Comparison of ENCODE assay signal across 1 cellular context in the genomic region with DNA sequence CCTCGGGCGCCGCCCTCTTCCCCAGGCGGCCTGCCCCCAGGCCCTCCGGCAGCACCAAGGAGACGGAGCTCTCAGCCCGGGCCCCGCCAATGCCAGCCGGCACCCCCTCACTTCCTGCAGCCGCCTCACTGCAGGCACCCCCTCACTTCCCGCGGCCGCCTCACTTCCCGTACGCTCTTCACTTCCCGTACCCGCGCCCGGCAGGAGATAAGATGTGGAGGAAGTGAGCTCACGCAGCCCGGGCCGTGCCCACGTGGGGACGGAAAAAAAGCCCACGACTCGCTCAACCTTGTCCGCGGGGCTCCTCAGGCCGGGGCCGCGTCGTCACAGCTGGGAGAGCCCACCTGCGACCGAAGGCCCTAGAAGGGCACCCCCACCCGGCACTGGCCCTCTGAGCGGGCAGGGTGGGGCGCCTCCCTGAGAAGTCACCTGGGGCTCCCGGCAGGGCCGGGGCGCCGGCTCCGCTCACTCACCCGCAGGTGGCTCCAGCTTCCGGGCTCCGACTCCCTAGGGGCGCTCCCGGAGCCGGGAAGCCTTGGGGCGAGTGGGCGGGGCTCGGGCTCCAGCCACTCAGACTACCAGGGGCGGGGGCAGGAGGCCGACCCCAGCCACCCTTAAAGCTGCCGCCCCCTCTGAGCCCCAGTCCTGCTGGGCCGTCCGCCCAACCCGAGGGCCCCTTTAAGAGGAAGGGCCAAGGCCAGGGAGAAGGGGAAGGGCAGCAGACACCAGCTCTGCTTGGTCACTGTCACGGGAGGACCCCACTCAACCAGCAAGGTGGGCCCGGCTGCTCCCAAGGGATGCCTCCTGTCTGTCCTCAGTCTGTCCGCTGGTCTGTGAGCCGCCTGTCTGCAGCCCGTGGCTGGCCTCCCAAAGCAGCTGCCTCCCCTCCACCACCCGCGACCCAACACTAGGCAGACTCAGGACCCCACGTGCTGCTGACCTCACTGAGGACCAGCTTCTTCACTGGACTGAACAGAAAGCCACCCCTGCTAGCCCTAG.
A peak's percentile ranks its signal among the peaks of the same experiment; 100 is the strongest.
TF ChIP-seq lines count a peak whose summit lies in the region.

No MANE protein-coding gene starts in this region.

TF ChIP-seq in HepG2, 621 proteins besides CTCF, POLR2A, EP300 and RAD21 (continued from another document and continues in another):
- TF ChIP-seq ZNF512B (CRISPR knock-in tag; IDR thresholded peaks at IDR 0.05; ENCODE audit: borderline replicate concordance) (no peak), ZNF629 (CRISPR knock-in tag; conservative IDR thresholded peaks at IDR 0.05) (no peak), ATRX (CRISPR knock-in tag; IDR thresholded peaks at IDR 0.05; ENCODE audit: borderline replicate concordance) (no peak), SALL2 (CRISPR knock-in tag; IDR thresholded peaks at IDR 0.05) (no peak), TAF1 (CRISPR knock-in tag; IDR thresholded peaks at IDR 0.05) (peak; percentile 48), SP1 (IDR thresholded peaks at IDR 0.05) (no peak), SP1 (CRISPR knock-in tag; IDR thresholded peaks at IDR 0.05) (peak; percentile 49; the same call in 1 of the 2 replicates), ZNF282 (IDR thresholded peaks at IDR 0.05; ENCODE audit: partially characterized antibody) (no peak), U2AF2 (IDR thresholded peaks at IDR 0.05; ENCODE audit: low read depth, low read length) (no peak), NFATC3 (CRISPR knock-in tag; IDR thresholded peaks at IDR 0.05) (no peak), TFDP1 (CRISPR knock-in tag; IDR thresholded peaks at IDR 0.05; ENCODE audit: borderline replicate concordance) (peak; percentile 33; the same call in 1 of the 2 replicates), ZNF564 (CRISPR knock-in tag; IDR thresholded peaks at IDR 0.05) (no peak), ZNF251 (CRISPR knock-in tag; IDR thresholded peaks at IDR 0.05) (no peak), FLYWCH1 (CRISPR knock-in tag; IDR thresholded peaks at IDR 0.05) (no peak), ZNF737 (CRISPR knock-in tag; IDR thresholded peaks at IDR 0.05; ENCODE audit: borderline replicate concordance) (no peak), ZNF460 (CRISPR knock-in tag; IDR thresholded peaks at IDR 0.05; ENCODE audit: borderline replicate concordance) (no peak), ZNF746 (CRISPR knock-in tag; IDR thresholded peaks at IDR 0.05) (no peak), HMG20A (CRISPR knock-in tag; IDR thresholded peaks at IDR 0.05; ENCODE audit: borderline replicate concordance) (no peak), ZBTB3 (CRISPR knock-in tag; IDR thresholded peaks at IDR 0.05; ENCODE audit: borderline replicate concordance, low read depth) (no peak), SMC3 (IDR thresholded peaks at IDR 0.05; ENCODE audit: low read length) (no peak), SP5 (CRISPR knock-in tag; IDR thresholded peaks at IDR 0.05; ENCODE audit: borderline replicate concordance, low read depth) (no peak), SIN3A (IDR thresholded peaks at IDR 0.05; ENCODE audit: borderline replicate concordance, low read depth, low read length) (peak; percentile 44; the same call in 1 of the 2 replicates), SPEN (CRISPR knock-in tag; IDR thresholded peaks at IDR 0.05; ENCODE audit: low read depth) (peak; percentile 36), PHB2 (IDR thresholded peaks at IDR 0.05; ENCODE audit: partially characterized antibody) (no peak), SP4 (CRISPR knock-in tag; IDR thresholded peaks at IDR 0.05) (peak; percentile 54; the same call in 1 of the 2 replicates), AGO1 (IDR thresholded peaks at IDR 0.05; ENCODE audit: low read depth, low read length, poor library complexity, severe bottlenecking) (no peak), ZFP36 (IDR thresholded peaks at IDR 0.05; ENCODE audit: borderline replicate concordance, low read depth, low read length, partially characterized antibody) (no peak), ATF7 (IDR thresholded peaks at IDR 0.05) (no peak), ATF7 (CRISPR knock-in tag; IDR thresholded peaks at IDR 0.05) (no peak), ZNF383 (CRISPR knock-in tag; IDR thresholded peaks at IDR 0.05; ENCODE audit: borderline replicate concordance) (no peak), STAT6 (CRISPR knock-in tag; IDR thresholded peaks at IDR 0.05; ENCODE audit: borderline replicate concordance) (no peak; the same call in 1 of the 2 replicates), SMARCE1 (IDR thresholded peaks at IDR 0.05; ENCODE audit: borderline replicate concordance) (no peak)
- TF ChIP-seq, protein P1, sequence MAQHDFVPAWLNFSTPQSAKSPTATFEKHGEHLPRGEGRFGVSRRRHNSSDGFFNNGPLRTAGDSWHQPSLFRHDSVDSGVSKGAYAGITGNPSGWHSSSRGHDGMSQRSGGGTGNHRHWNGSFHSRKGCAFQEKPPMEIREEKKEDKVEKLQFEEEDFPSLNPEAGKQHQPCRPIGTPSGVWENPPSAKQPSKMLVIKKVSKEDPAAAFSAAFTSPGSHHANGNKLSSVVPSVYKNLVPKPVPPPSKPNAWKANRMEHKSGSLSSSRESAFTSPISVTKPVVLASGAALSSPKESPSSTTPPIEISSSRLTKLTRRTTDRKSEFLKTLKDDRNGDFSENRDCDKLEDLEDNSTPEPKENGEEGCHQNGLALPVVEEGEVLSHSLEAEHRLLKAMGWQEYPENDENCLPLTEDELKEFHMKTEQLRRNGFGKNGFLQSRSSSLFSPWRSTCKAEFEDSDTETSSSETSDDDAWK (CRISPR knock-in tag; IDR thresholded peaks at IDR 0.05) = no peak
- TF ChIP-seq, protein P2, sequence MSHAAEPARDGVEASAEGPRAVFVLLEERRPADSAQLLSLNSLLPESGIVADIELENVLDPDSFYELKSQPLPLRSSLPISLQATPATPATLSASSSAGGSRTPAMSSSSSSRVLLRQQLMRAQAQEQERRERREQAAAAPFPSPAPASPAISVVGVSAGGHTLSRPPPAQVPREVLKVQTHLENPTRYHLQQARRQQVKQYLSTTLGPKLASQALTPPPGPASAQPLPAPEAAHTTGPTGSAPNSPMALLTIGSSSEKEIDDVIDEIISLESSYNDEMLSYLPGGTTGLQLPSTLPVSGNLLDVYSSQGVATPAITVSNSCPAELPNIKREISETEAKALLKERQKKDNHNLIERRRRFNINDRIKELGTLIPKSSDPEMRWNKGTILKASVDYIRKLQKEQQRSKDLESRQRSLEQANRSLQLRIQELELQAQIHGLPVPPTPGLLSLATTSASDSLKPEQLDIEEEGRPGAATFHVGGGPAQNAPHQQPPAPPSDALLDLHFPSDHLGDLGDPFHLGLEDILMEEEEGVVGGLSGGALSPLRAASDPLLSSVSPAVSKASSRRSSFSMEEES (CRISPR knock-in tag; IDR thresholded peaks at IDR 0.05) = 0 out of 2 replicates have a peak, but pooled peaks have one; percentile 19
- TF ChIP-seq, protein P3, sequence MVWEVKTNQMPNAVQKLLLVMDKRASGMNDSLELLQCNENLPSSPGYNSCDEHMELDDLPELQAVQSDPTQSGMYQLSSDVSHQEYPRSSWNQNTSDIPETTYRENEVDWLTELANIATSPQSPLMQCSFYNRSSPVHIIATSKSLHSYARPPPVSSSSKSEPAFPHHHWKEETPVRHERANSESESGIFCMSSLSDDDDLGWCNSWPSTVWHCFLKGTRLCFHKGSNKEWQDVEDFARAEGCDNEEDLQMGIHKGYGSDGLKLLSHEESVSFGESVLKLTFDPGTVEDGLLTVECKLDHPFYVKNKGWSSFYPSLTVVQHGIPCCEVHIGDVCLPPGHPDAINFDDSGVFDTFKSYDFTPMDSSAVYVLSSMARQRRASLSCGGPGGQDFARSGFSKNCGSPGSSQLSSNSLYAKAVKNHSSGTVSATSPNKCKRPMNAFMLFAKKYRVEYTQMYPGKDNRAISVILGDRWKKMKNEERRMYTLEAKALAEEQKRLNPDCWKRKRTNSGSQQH (CRISPR knock-in tag; IDR thresholded peaks at IDR 0.05; ENCODE audit: low read depth) = no peak
- TF ChIP-seq, protein P4, sequence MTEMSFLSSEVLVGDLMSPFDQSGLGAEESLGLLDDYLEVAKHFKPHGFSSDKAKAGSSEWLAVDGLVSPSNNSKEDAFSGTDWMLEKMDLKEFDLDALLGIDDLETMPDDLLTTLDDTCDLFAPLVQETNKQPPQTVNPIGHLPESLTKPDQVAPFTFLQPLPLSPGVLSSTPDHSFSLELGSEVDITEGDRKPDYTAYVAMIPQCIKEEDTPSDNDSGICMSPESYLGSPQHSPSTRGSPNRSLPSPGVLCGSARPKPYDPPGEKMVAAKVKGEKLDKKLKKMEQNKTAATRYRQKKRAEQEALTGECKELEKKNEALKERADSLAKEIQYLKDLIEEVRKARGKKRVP (CRISPR knock-in tag; IDR thresholded peaks at IDR 0.05) = no peak
- TF ChIP-seq, protein P5, sequence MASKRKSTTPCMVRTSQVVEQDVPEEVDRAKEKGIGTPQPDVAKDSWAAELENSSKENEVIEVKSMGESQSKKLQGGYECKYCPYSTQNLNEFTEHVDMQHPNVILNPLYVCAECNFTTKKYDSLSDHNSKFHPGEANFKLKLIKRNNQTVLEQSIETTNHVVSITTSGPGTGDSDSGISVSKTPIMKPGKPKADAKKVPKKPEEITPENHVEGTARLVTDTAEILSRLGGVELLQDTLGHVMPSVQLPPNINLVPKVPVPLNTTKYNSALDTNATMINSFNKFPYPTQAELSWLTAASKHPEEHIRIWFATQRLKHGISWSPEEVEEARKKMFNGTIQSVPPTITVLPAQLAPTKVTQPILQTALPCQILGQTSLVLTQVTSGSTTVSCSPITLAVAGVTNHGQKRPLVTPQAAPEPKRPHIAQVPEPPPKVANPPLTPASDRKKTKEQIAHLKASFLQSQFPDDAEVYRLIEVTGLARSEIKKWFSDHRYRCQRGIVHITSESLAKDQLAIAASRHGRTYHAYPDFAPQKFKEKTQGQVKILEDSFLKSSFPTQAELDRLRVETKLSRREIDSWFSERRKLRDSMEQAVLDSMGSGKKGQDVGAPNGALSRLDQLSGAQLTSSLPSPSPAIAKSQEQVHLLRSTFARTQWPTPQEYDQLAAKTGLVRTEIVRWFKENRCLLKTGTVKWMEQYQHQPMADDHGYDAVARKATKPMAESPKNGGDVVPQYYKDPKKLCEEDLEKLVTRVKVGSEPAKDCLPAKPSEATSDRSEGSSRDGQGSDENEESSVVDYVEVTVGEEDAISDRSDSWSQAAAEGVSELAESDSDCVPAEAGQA (IDR thresholded peaks at IDR 0.05; ENCODE audit: low read depth) = no peak
- TF ChIP-seq, protein P5 (CRISPR knock-in tag; IDR thresholded peaks at IDR 0.05; ENCODE audit: borderline replicate concordance) = no peak
